Comparison of ENCODE assay signal across 20 cellular contexts in the genomic region with DNA sequence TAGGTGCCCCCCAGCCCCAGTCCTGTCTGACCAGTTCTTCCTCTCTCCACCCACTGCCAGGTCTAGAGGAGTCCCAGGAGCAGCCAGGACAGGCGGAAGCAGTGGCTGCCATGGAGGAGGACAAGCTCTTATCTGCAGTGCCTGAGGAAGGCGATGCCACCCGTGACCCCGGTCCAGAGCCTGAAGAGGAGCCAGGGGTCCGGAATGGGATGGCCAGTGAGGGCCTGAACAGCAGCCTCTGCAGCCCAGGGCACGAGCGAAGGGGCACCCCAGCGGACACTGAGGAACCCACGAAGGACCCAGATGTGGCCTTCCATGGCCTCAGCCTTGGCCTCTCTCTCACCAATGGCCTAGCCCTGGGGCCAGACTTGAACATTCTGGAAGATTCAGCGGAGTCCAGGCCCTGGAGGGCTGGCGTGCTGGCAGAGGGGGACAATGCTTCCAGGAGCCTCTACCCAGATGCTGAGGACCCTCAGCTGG. TPM values are rescaled to one million over a fixed set of nuclear protein-coding genes. Genes with fewer than 3 reads are reported as not detected.
"Had no signal": no experiment of that assay in that cellular context is flagged by ENCODE, and none has a peak within 500 bp of the region (broad histone marks: within the 10 kb centered on the region; RNA-seq: fewer than 3 reads in every experiment).

No MANE protein-coding gene starts in this region.

- H3K9me3 ChIP-seq: adrenal gland, breast epithelium, SJSA1 had no signal

- DNase-seq: activated CD4-positive, alpha-beta T cell treated with anti-CD3 and anti-CD28 coated beads for 4 hours; activated CD8-positive, alpha-beta memory T cell treated with anti-CD3 and anti-CD28 coated beads, Interleukin-2, amount 50 U/mL, for 4 hours; activated naive CD4-positive, alpha-beta T cell treated with anti-CD3 and anti-CD28 coated beads, Interleukin-2, amount 50 U/mL, for 16 hours; anterior cingulate cortex; NCI-H1092 treated with DMSO at 0.1 percent for 48 hours; NCI-H1436; NCI-H1694 treated with DMSO at 0.1 percent for 48 hours; NCI-H2029 treated with DMSO at 0.1 percent for 48 hours; NCI-H345; NCI-H510A; NCI-H526 treated with DMSO at 0.1 percent for 48 hours; NCI-H82; SHP77 had no signal

- H3K36me3 ChIP-seq: adrenal gland, breast epithelium, SJSA1 had no signal

- ATAC-seq: activated CD4-positive, CD25-positive, alpha-beta regulatory T cell treated with anti-CD3 and anti-CD28 coated beads, Interleukin-2, amount 50 U/mL, for 24 hours had no signal

- H3K4me1 ChIP-seq: adrenal gland, breast epithelium, SJSA1 had no signal

- H3K4me3 ChIP-seq: adrenal gland, breast epithelium, SJSA1 had no signal

- H3K27ac ChIP-seq: adrenal gland, breast epithelium, KMS-11, SJSA1 had no signal

- H3K27me3 ChIP-seq: adrenal gland, breast epithelium had no signal

RNA-seq across cellular contexts. Expression of a gene that starts 13.8 kb away (rescaled TPM):
- total RNA-seq: MCF 10A, RPMI7951 had no signal
